In genomic region chr15:29470311-29470710, GRCh38 we compare ENCODE assay signal across 25 cellular contexts.
DNase-seq lines count a peak whose midpoint lies in the region; ATAC-seq and TF ChIP-seq lines count a peak whose summit lies in the region.
"Had no signal": no experiment of that assay in that cellular context is flagged by ENCODE, and none has a peak within 500 bp of the region (broad histone marks: within the 10 kb centered on the region; RNA-seq: fewer than 3 reads in every experiment).

No MANE protein-coding gene starts in this region.

- no peak for TF ChIP-seq CTCF in RWPE2 (IDR thresholded peaks at IDR 0.05; ENCODE audit: poor library complexity, severe bottlenecking)
- TF ChIP-seq CTCF in adrenal gland (IDR thresholded peaks at IDR 0.05) = no peak

- H3K4me1 ChIP-seq in RWPE2 (ENCODE audit: insufficient read depth, poor library complexity, severe bottlenecking) (peaks cover 8% of the 10 kb centered on the region), adrenal gland (replicated peaks in 1 of 2) (no peaks in the 10 kb centered on the region)
- H3K4me1 ChIP-seq: colonic mucosa, psoas muscle, SJCRH30 had no signal

- intact Hi-C loops in adrenal gland (cut with DNase I) = no loop called here

- WGBS in adrenal gland, 4 donors = 63 to 83% (median 65%) methylated on average over 13 to 14 of the region's 14 CpGs

- no peak for TF ChIP-seq POLR2A in adrenal gland (IDR thresholded peaks at IDR 0.05)

- peak; percentile 81 for ATAC-seq in RWPE2 (ENCODE audit: low read depth)
- peak; percentile 93 for ATAC-seq in left lobe of liver
- ATAC-seq in HG03159 (IDR thresholded peaks at IDR 0.05; ENCODE audit: unreplicated experiment) = no peak
- ATAC-seq in HG03280 (IDR thresholded peaks at IDR 0.05; ENCODE audit: unreplicated experiment) = no peak
- ATAC-seq: activated T-helper 17 cell treated with anti-CD3 and anti-CD28 coated beads, Interleukin-2, amount 50 U/mL, for 72 hours; naive thymus-derived CD8-positive, alpha-beta T cell; psoas muscle; stimulated activated naive CD8-positive, alpha-beta T cell treated with anti-CD3 and anti-CD28 coated beads, Interleukin-15, amount 100 ng/mL, for 72 hours had no signal

- H3K27ac ChIP-seq in RWPE2 (ENCODE audit: poor library complexity, severe bottlenecking) (no peak overlapping the region), adrenal gland (no peak overlapping the region)
- H3K27ac ChIP-seq: colonic mucosa, HL-60, PC-9, psoas muscle, SJCRH30 had no signal

- H3K4me3 ChIP-seq in RWPE2 (ENCODE audit: severe bottlenecking) (no peak overlapping the region), adrenal gland (no peak overlapping the region)
- H3K4me3 ChIP-seq: colonic mucosa, PC-9, psoas muscle, SJCRH30, smooth muscle cell had no signal

- DNase-seq in NCI-H82 (lab: John Stamatoyannopoulos, UW) (peak; percentile 21), NCI-H82 treated with DMSO at 0.1 percent for 48 hours (lab: John Stamatoyannopoulos, UW; ENCODE audit: unreplicated experiment) (no peak), RWPE2 (ENCODE audit: low spot score) (no peak), left lobe of liver (ENCODE audit: low spot score) (peak; percentile 79), ureter (ENCODE audit: low spot score) (peak; percentile 57), adrenal gland (no peak)
- DNase-seq: activated CD4-positive, alpha-beta T cell treated with anti-CD3 and anti-CD28 coated beads, Interleukin-2, amount 10 ng/mL, durations not matched to agents 24 days and 14 days; activated naive CD8-positive, alpha-beta T cell treated with anti-CD3 and anti-CD28 coated beads, Interleukin-2, amount 10 ng/mL, durations not matched to agents 7 days and 5 days; hypothalamus; mesenchymal stem cell; naive thymus-derived CD8-positive, alpha-beta T cell; NCI-H146; NCI-H2171; NCI-H774; PC-9; psoas muscle; SJCRH30; stimulated activated CD4-positive, alpha-beta T cell treated with anti-CD3 and anti-CD28 coated beads, Interleukin-4, amount 100 ng/mL, for 24 hours; stimulated activated naive CD8-positive, alpha-beta T cell treated with anti-CD3 and anti-CD28 coated beads, Interleukin-15, amount 100 ng/mL, for 72 hours had no signal

- H3K36me3 ChIP-seq in RWPE2 (ENCODE audit: low read depth) = no peaks in the 10 kb centered on the region
- no peaks in the 10 kb centered on the region for H3K36me3 ChIP-seq in adrenal gland (replicated peaks in 1 of 2)
- H3K36me3 ChIP-seq: colonic mucosa, SJCRH30 had no signal

- H3K27me3 ChIP-seq in RWPE2 (ENCODE audit: insufficient read depth, poor library complexity, severe bottlenecking) (no peaks in the 10 kb centered on the region), adrenal gland (no peaks in the 10 kb centered on the region)
- H3K27me3 ChIP-seq: colonic mucosa, SJCRH30 had no signal

- H3K9me3 ChIP-seq in RWPE2 (ENCODE audit: severe bottlenecking) (no peaks in the 10 kb centered on the region), adrenal gland (replicated peaks in 1 of 3) (no peaks in the 10 kb centered on the region)
- H3K9me3 ChIP-seq: colonic mucosa, psoas muscle, SJCRH30 had no signal

Comparison
In these comparisons a context has a peak if more than half of its experiments do, and no peak if none do; other contexts are left out.
1. DNase-seq: peak in NCI-H82 (single experiment), left lobe of liver (single experiment) and ureter (single experiment); none in NCI-H82 treated with DMSO at 0.1 percent for 48 hours (single experiment), RWPE2 (single experiment) and adrenal gland (0 of 7).
2. ATAC-seq: peak in RWPE2 (single experiment) and left lobe of liver (single experiment); none in HG03159 (single experiment) and HG03280 (single experiment).